ENCODE assay signal across 19 cellular contexts in genomic region chr1:223796210-223796609, GRCh38. TPM values are rescaled to one million over a fixed set of nuclear protein-coding genes. Genes with fewer than 3 reads are reported as not detected.
A peak's percentile ranks its signal among the peaks of the same experiment; 100 is the strongest.
DNase-seq lines count a peak whose midpoint lies in the region; ATAC-seq and TF ChIP-seq lines count a peak whose summit lies in the region.
"Had no signal": no experiment of that assay in that cellular context is flagged by ENCODE, and none has a peak within 500 bp of the region (broad histone marks: within the 10 kb centered on the region; RNA-seq: fewer than 3 reads in every experiment).

No MANE protein-coding gene starts in this region.

- DNase-seq in A673 (ENCODE audit: low spot score) = no peak
- DNase-seq in stimulated activated effector memory CD8-positive, alpha-beta T cell treated with anti-CD3 and anti-CD28 coated beads, Interleukin-12 subunit alpha, Interleukin-12 subunit beta, amount 100 ng/mL, for 72 hours (ENCODE audit: low spot score in 2 of 2) = no peak
- no peak for DNase-seq in Karpas-422
- DNase-seq: Calu3; CD4-positive, alpha-beta memory T cell; DMS53; EL; NCI-H1092 treated with DMSO at 0.1 percent for 48 hours; NCI-H146; NCI-H2081; NCI-H446 treated with DMSO at 0.1 percent for 48 hours; NCI-H748 treated with DMSO at 0.1 percent for 48 hours; NK-92 treated with Interleukin-12 subunit alpha and Interleukin-12 subunit beta, amount 100 ng/mL, for 24 hours had no signal

- H3K36me3 Mint-ChIP-seq in activated T-helper 17 cell treated with anti-CD3 and anti-CD28 coated beads, Interleukin-2, amount 50 U/mL, for 72 hours (ENCODE audit: low read depth) = peaks cover 96% of the 10 kb centered on the region
- peaks cover 98% of the 10 kb centered on the region for H3K36me3 Mint-ChIP-seq in stimulated activated effector memory CD8-positive, alpha-beta T cell treated with anti-CD3 and anti-CD28 coated beads, Interleukin-12 subunit alpha, Interleukin-12 subunit beta, amount 100 ng/mL, for 72 hours

- peak overlapping the region; percentile 53 for H3K27ac Mint-ChIP-seq in activated T-helper 17 cell treated with anti-CD3 and anti-CD28 coated beads, Interleukin-2, amount 50 U/mL, for 72 hours
- peak overlapping the region; percentile 40 for H3K27ac Mint-ChIP-seq in stimulated activated effector memory CD8-positive, alpha-beta T cell treated with anti-CD3 and anti-CD28 coated beads, Interleukin-12 subunit alpha, Interleukin-12 subunit beta, amount 100 ng/mL, for 72 hours

- TF ChIP-seq CTCF in A673 (conservative IDR thresholded peaks at IDR 0.05; ENCODE audit: low read depth, low read length) = no peak

- no peak overlapping the region for H2AFZ ChIP-seq in Karpas-422 (ENCODE audit: low read length)

- no peaks in the 10 kb centered on the region for H3K27me3 Mint-ChIP-seq in activated T-helper 17 cell treated with anti-CD3 and anti-CD28 coated beads, Interleukin-2, amount 50 U/mL, for 72 hours
- H3K27me3 Mint-ChIP-seq: CD4-positive, alpha-beta memory T cell had no signal

- POLR2A ChIA-PET in A673 (lab: Charles Lee; ENCODE audit: low non-redundant PET) = no interaction called here

- H3K4me1 Mint-ChIP-seq in activated T-helper 17 cell treated with anti-CD3 and anti-CD28 coated beads, Interleukin-2, amount 50 U/mL, for 72 hours = no peaks in the 10 kb centered on the region
- no peaks in the 10 kb centered on the region for H3K4me1 Mint-ChIP-seq in stimulated activated effector memory CD8-positive, alpha-beta T cell treated with anti-CD3 and anti-CD28 coated beads, Interleukin-12 subunit alpha, Interleukin-12 subunit beta, amount 100 ng/mL, for 72 hours
- H3K4me1 Mint-ChIP-seq: CD4-positive, alpha-beta memory T cell had no signal

- no peaks in the 10 kb centered on the region for H3K79me2 ChIP-seq in Karpas-422 (ENCODE audit: low read length)

- no peak overlapping the region for H3K4me3 Mint-ChIP-seq in activated T-helper 17 cell treated with anti-CD3 and anti-CD28 coated beads, Interleukin-2, amount 50 U/mL, for 72 hours
- H3K4me3 Mint-ChIP-seq in stimulated activated effector memory CD8-positive, alpha-beta T cell treated with anti-CD3 and anti-CD28 coated beads, Interleukin-12 subunit alpha, Interleukin-12 subunit beta, amount 100 ng/mL, for 72 hours = no peak overlapping the region
- H3K4me3 Mint-ChIP-seq: CD4-positive, alpha-beta memory T cell had no signal

- H3K36me3 ChIP-seq in A673 (ENCODE audit: insufficient read depth, low read length, poor library complexity, severe bottlenecking) = peaks cover 85% of the 10 kb centered on the region
- H3K36me3 ChIP-seq in Karpas-422 (ENCODE audit: insufficient read depth, low read length) = no peaks in the 10 kb centered on the region

- CTCF ChIA-PET in A673 (lab: Charles Lee) = no interaction called here

- H3K9me3 ChIP-seq in A673 (ENCODE audit: low read depth, low read length, poor library complexity, severe bottlenecking) = no peaks in the 10 kb centered on the region
- H3K9me3 ChIP-seq in Karpas-422 (ENCODE audit: low read length) = no peaks in the 10 kb centered on the region

- H3K9me2 ChIP-seq in Karpas-422 (replicated peaks; ENCODE audit: insufficient read depth, low read length) = no peaks in the 10 kb centered on the region

- H3K27ac ChIP-seq in A673 (ENCODE audit: low read depth, low read length, poor library complexity, severe bottlenecking) (no peak overlapping the region), cingulate gyrus (ENCODE audit: low read depth, low read length) (peak overlapping the region; percentile 85), Karpas-422 (ENCODE audit: low read length) (no peak overlapping the region)

- H4K20me1 ChIP-seq in Karpas-422 (ENCODE audit: insufficient read depth, low read depth, low read length) = no peaks in the 10 kb centered on the region

- no peaks in the 10 kb centered on the region for H3K27me3 ChIP-seq in A673 (replicated peaks; ENCODE audit: insufficient read depth, low read depth, low read length, poor library complexity)
- no peaks in the 10 kb centered on the region for H3K27me3 ChIP-seq in Karpas-422 (ENCODE audit: low read length)

- no peak overlapping the region for H3K9ac ChIP-seq in Karpas-422 (ENCODE audit: low read length)

- H3K4me1 ChIP-seq in A673 (ENCODE audit: insufficient read depth, low read length, poor library complexity, severe bottlenecking) = no peaks in the 10 kb centered on the region
- no peaks in the 10 kb centered on the region for H3K4me1 ChIP-seq in Karpas-422 (ENCODE audit: low read length)

- no peak for ATAC-seq in activated T-helper 17 cell treated with anti-CD3 and anti-CD28 coated beads, Interleukin-2, amount 50 U/mL, for 72 hours (replicated peaks)
- ATAC-seq in stimulated activated effector memory CD8-positive, alpha-beta T cell treated with anti-CD3 and anti-CD28 coated beads, Interleukin-12 subunit alpha, Interleukin-12 subunit beta, amount 100 ng/mL, for 72 hours = no peak
- ATAC-seq in GM19395 (IDR thresholded peaks at IDR 0.05; ENCODE audit: unreplicated experiment) = no peak
- ATAC-seq in GM19328 (IDR thresholded peaks at IDR 0.05; ENCODE audit: unreplicated experiment) = no peak
- ATAC-seq in GM21737 (IDR thresholded peaks at IDR 0.05; ENCODE audit: unreplicated experiment) = no peak
- ATAC-seq: Right ventricle myocardium inferior had no signal

- H3K4me2 ChIP-seq in Karpas-422 (ENCODE audit: low read depth, low read length, poor library complexity, severe bottlenecking) = no peak overlapping the region

- no peak overlapping the region for H3K4me3 ChIP-seq in A673 (ENCODE audit: low read depth, low read length, poor library complexity, severe bottlenecking)
- no peak overlapping the region for H3K4me3 ChIP-seq in Karpas-422 (ENCODE audit: low read length)

- intact Hi-C loops in A673 (cut with micrococcal nuclease; ENCODE audit: unreplicated experiment) = no loop called here

- TSS peak; percentile 43 for BruUV-seq in A673 (replicated peaks; lab: Mats Ljungman, UMichigan)

- no peaks in the 10 kb centered on the region for H3K9me3 Mint-ChIP-seq in activated T-helper 17 cell treated with anti-CD3 and anti-CD28 coated beads, Interleukin-2, amount 50 U/mL, for 72 hours
- H3K9me3 Mint-ChIP-seq in stimulated activated effector memory CD8-positive, alpha-beta T cell treated with anti-CD3 and anti-CD28 coated beads, Interleukin-12 subunit alpha, Interleukin-12 subunit beta, amount 100 ng/mL, for 72 hours = no peaks in the 10 kb centered on the region
- H3K9me3 Mint-ChIP-seq: CD4-positive, alpha-beta memory T cell had no signal

RNA-seq across cellular contexts. Expression of gene TP53BP2, which starts 49.5 kb away (rescaled TPM):
- total RNA-seq in A673 (2021) = 77.8 and 93.3 TPM in 2 replicates
- total RNA-seq in activated T-helper 17 cell treated with anti-CD3 and anti-CD28 coated beads, Interleukin-2, amount 50 U/mL, for 72 hours = 10 to 100 TPM; 37.4 to 38.4 TPM
- total RNA-seq in Karpas-422 (2014; rRNA removed; shearing (Covaris generic); ENCODE audit: low replicate concordance) = 0.72 and 1.5 TPM in 2 replicates

Comparison
In these comparisons a context has a peak if more than half of its experiments do, and no peak if none do; other contexts are left out.
1. RNA of gene TP53BP2, which starts 49.5 kb away (total RNA-seq): 77.8 to 93.3 TPM in A673 and 37.4 to 38.4 TPM in activated T-helper 17 cell treated with anti-CD3 and anti-CD28 coated beads, Interleukin-2, amount 50 U/mL, for 72 hours; 0.72 to 1.5 TPM in Karpas-422; every median in the first group is over 10 times any median in the second.